In genomic region chr12:69470189-69471094, GRCh38 we compare ENCODE assay signal across 1 cellular context.
TF ChIP-seq lines count a peak whose summit lies in the region.

Gene FRS2 (plus strand): TSS chr12:69470388. CDS start chr12:69569031, 98,643 bp downstream.

TF ChIP-seq in HepG2, 621 proteins besides CTCF, POLR2A, EP300 and RAD21 (continued from another document and continues in another):
- peak; percentile 82 for TF ChIP-seq YEATS4 (CRISPR knock-in tag; IDR thresholded peaks at IDR 0.05; ENCODE audit: borderline replicate concordance)
- TF ChIP-seq CBX5 (CRISPR knock-in tag; IDR thresholded peaks at IDR 0.05; ENCODE audit: borderline replicate concordance), result peak; percentile 28; the same call in 1 of the 2 replicates
- TF ChIP-seq SYNCRIP (IDR thresholded peaks at IDR 0.05; ENCODE audit: insufficient read depth, low read depth, low read length), result no peak
- no peak for TF ChIP-seq FOXO4 (CRISPR knock-in tag; conservative IDR thresholded peaks at IDR 0.05)
- no peak for TF ChIP-seq ZFP37 (CRISPR knock-in tag; IDR thresholded peaks at IDR 0.05; ENCODE audit: borderline replicate concordance)
- TF ChIP-seq THAP7 (CRISPR knock-in tag; IDR thresholded peaks at IDR 0.05), result no peak
- TF ChIP-seq NR2F1 (CRISPR knock-in tag; IDR thresholded peaks at IDR 0.05), result no peak
- TF ChIP-seq ZNF234 (CRISPR knock-in tag; conservative IDR thresholded peaks at IDR 0.05), result no peak
- peak; percentile 45; the same call in 1 of the 2 replicates for TF ChIP-seq ZNF350 (CRISPR knock-in tag; IDR thresholded peaks at IDR 0.05; ENCODE audit: borderline replicate concordance, low read depth)
- no peak for TF ChIP-seq FLYWCH1 (CRISPR knock-in tag; IDR thresholded peaks at IDR 0.05)
- peak; percentile 66; the same call in 1 of the 2 replicates for TF ChIP-seq ZNF737 (CRISPR knock-in tag; IDR thresholded peaks at IDR 0.05; ENCODE audit: borderline replicate concordance)
- TF ChIP-seq IRX3 (CRISPR knock-in tag; IDR thresholded peaks at IDR 0.05; ENCODE audit: borderline replicate concordance, low read depth), result no peak
- TF ChIP-seq ZMYM3 (CRISPR knock-in tag; IDR thresholded peaks at IDR 0.05), result peak; percentile 79; the same call in 1 of the 2 replicates
- TF ChIP-seq GABPB1 (CRISPR knock-in tag; IDR thresholded peaks at IDR 0.05), result peak; percentile 98
- peak; percentile 100 for TF ChIP-seq ZNF543 (CRISPR knock-in tag; IDR thresholded peaks at IDR 0.05)
- no peak for TF ChIP-seq ZSCAN12 (CRISPR knock-in tag; IDR thresholded peaks at IDR 0.05)
- TF ChIP-seq ZNF225 (CRISPR knock-in tag; IDR thresholded peaks at IDR 0.05), result 0 out of 2 replicates have a peak, but pooled peaks have one; percentile 40
- peak in 1 of 2 experiments; percentile 58; a peak in 1 of 4 replicates for TF ChIP-seq KLF16 (CRISPR knock-in tag; IDR thresholded peaks at IDR 0.05)
- TF ChIP-seq DBP (CRISPR knock-in tag; IDR thresholded peaks at IDR 0.05; ENCODE audit: not compliant biosample characterization), result no peak
- no peak for TF ChIP-seq ZNF468 (CRISPR knock-in tag; IDR thresholded peaks at IDR 0.05)
- TF ChIP-seq ATM (IDR thresholded peaks at IDR 0.05; ENCODE audit: borderline replicate concordance), result no peak
- TF ChIP-seq YY1 (IDR thresholded peaks at IDR 0.05; ENCODE audit: insufficient read depth, insufficient replicate concordance, low read depth, low read length), result no peak
- peak; percentile 89 for TF ChIP-seq DMAP1 (CRISPR knock-in tag; IDR thresholded peaks at IDR 0.05)
- no peak for TF ChIP-seq FIP1L1 (IDR thresholded peaks at IDR 0.05; ENCODE audit: borderline replicate concordance, insufficient read depth, low read depth, low read length)
- TF ChIP-seq SMYD3 (CRISPR knock-in tag; IDR thresholded peaks at IDR 0.05), result no peak
- 0 out of 2 replicates have a peak, but pooled peaks have one; percentile 15 for TF ChIP-seq ZNF772 (CRISPR knock-in tag; IDR thresholded peaks at IDR 0.05)
- TF ChIP-seq MIXL1 (CRISPR knock-in tag; IDR thresholded peaks at IDR 0.05), result peak; percentile 54; the same call in 1 of the 2 replicates
- TF ChIP-seq AGO2 (optimal IDR thresholded peaks at IDR 0.05; ENCODE audit: low read depth, low read length), result peak; percentile 73
- TF ChIP-seq FOXJ3 (CRISPR knock-in tag; IDR thresholded peaks at IDR 0.05; ENCODE audit: borderline replicate concordance), result no peak
- no peak for TF ChIP-seq LRRFIP1 (CRISPR knock-in tag; conservative IDR thresholded peaks at IDR 0.05)
- peak; percentile 89; the same call in 1 of the 2 replicates for TF ChIP-seq ZNF879 (CRISPR knock-in tag; IDR thresholded peaks at IDR 0.05)
- TF ChIP-seq ZSCAN30 (CRISPR knock-in tag; IDR thresholded peaks at IDR 0.05), result no peak; the same call in 1 of the 2 replicates
- TF ChIP-seq KDM5A (IDR thresholded peaks at IDR 0.05; ENCODE audit: borderline replicate concordance, low read length), result peak; percentile 89
- TF ChIP-seq, protein P1, sequence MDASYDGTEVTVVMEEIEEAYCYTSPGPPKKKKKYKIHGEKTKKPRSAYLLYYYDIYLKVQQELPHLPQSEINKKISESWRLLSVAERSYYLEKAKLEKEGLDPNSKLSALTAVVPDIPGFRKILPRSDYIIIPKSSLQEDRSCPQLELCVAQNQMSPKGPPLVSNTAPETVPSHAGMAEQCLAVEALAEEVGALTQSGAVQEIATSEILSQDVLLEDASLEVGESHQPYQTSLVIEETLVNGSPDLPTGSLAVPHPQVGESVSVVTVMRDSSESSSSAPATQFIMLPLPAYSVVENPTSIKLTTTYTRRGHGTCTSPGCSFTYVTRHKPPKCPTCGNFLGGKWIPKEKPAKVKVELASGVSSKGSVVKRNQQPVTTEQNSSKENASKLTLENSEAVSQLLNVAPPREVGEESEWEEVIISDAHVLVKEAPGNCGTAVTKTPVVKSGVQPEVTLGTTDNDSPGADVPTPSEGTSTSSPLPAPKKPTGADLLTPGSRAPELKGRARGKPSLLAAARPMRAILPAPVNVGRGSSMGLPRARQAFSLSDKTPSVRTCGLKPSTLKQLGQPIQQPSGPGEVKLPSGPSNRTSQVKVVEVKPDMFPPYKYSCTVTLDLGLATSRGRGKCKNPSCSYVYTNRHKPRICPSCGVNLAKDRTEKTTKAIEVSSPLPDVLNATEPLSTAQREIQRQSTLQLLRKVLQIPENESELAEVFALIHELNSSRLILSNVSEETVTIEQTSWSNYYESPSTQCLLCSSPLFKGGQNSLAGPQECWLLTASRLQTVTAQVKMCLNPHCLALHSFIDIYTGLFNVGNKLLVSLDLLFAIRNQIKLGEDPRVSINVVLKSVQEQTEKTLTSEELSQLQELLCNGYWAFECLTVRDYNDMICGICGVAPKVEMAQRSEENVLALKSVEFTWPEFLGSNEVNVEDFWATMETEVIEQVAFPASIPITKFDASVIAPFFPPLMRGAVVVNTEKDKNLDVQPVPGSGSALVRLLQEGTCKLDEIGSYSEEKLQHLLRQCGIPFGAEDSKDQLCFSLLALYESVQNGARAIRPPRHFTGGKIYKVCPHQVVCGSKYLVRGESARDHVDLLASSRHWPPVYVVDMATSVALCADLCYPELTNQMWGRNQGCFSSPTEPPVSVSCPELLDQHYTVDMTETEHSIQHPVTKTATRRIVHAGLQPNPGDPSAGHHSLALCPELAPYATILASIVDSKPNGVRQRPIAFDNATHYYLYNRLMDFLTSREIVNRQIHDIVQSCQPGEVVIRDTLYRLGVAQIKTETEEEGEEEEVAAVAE (CRISPR knock-in tag; IDR thresholded peaks at IDR 0.05; ENCODE audit: borderline replicate concordance), result no peak
- no peak for TF ChIP-seq SSRP1 (CRISPR knock-in tag; IDR thresholded peaks at IDR 0.05)
- TF ChIP-seq HDAC1 (CRISPR knock-in tag; IDR thresholded peaks at IDR 0.05), result peak; percentile 83
- 0 out of 2 replicates have a peak, but pooled peaks have one; percentile 46 for TF ChIP-seq ZNF572 (CRISPR knock-in tag; IDR thresholded peaks at IDR 0.05)
- TF ChIP-seq IKZF1 (IDR thresholded peaks at IDR 0.05), result no peak
- no peak for TF ChIP-seq FOSL2 (CRISPR knock-in tag; IDR thresholded peaks at IDR 0.05)
- TF ChIP-seq ETV6 (CRISPR knock-in tag; conservative IDR thresholded peaks at IDR 0.05), result no peak
- TF ChIP-seq FOXA1 (IDR thresholded peaks at IDR 0.05), result no peak
- TF ChIP-seq FOXA1 (CRISPR knock-in tag; IDR thresholded peaks at IDR 0.05), result no peak
- no peak for TF ChIP-seq ZNF24 (IDR thresholded peaks at IDR 0.05)
- TF ChIP-seq PAWR (CRISPR knock-in tag; IDR thresholded peaks at IDR 0.05; ENCODE audit: borderline replicate concordance), result no peak
- no peak for TF ChIP-seq HMG20B (CRISPR knock-in tag; conservative IDR thresholded peaks at IDR 0.05)
- no peak for TF ChIP-seq NCOA5 (CRISPR knock-in tag; IDR thresholded peaks at IDR 0.05)
- no peak for TF ChIP-seq SIX4 (CRISPR knock-in tag; IDR thresholded peaks at IDR 0.05)
- 0 out of 2 replicates have a peak, but pooled peaks have one; percentile 52 for TF ChIP-seq PITX1 (CRISPR knock-in tag; IDR thresholded peaks at IDR 0.05)
- 0 out of 2 replicates have a peak, but pooled peaks have one; percentile 28 for TF ChIP-seq ZNF580 (CRISPR knock-in tag; IDR thresholded peaks at IDR 0.05; ENCODE audit: borderline replicate concordance, low read depth)
- no peak for TF ChIP-seq TRIM24 (CRISPR knock-in tag; IDR thresholded peaks at IDR 0.05)
- TF ChIP-seq AFF4 (CRISPR knock-in tag; IDR thresholded peaks at IDR 0.05), result 0 out of 2 replicates have a peak, but pooled peaks have one; percentile 35
- peak; percentile 58 for TF ChIP-seq SRSF1 (optimal IDR thresholded peaks at IDR 0.05; ENCODE audit: low read depth, low read length)
- TF ChIP-seq ZSCAN29 (CRISPR knock-in tag; conservative IDR thresholded peaks at IDR 0.05), result no peak
- TF ChIP-seq ZNF382 (CRISPR knock-in tag; IDR thresholded peaks at IDR 0.05; ENCODE audit: borderline replicate concordance), result no peak
- TF ChIP-seq, protein P2, sequence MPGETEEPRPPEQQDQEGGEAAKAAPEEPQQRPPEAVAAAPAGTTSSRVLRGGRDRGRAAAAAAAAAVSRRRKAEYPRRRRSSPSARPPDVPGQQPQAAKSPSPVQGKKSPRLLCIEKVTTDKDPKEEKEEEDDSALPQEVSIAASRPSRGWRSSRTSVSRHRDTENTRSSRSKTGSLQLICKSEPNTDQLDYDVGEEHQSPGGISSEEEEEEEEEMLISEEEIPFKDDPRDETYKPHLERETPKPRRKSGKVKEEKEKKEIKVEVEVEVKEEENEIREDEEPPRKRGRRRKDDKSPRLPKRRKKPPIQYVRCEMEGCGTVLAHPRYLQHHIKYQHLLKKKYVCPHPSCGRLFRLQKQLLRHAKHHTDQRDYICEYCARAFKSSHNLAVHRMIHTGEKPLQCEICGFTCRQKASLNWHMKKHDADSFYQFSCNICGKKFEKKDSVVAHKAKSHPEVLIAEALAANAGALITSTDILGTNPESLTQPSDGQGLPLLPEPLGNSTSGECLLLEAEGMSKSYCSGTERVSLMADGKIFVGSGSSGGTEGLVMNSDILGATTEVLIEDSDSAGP (CRISPR knock-in tag; IDR thresholded peaks at IDR 0.05; ENCODE audit: borderline replicate concordance), result peak; percentile 82; the same call in 1 of the 2 replicates
- TF ChIP-seq CHD2 (IDR thresholded peaks at IDR 0.05; ENCODE audit: low read depth, low read length), result no peak
- TF ChIP-seq ZFP62 (CRISPR knock-in tag; IDR thresholded peaks at IDR 0.05), result no peak
- no peak for TF ChIP-seq CEBPB (IDR thresholded peaks at IDR 0.05; ENCODE audit: borderline replicate concordance, low read depth, low read length)
